In the genomic region with DNA sequence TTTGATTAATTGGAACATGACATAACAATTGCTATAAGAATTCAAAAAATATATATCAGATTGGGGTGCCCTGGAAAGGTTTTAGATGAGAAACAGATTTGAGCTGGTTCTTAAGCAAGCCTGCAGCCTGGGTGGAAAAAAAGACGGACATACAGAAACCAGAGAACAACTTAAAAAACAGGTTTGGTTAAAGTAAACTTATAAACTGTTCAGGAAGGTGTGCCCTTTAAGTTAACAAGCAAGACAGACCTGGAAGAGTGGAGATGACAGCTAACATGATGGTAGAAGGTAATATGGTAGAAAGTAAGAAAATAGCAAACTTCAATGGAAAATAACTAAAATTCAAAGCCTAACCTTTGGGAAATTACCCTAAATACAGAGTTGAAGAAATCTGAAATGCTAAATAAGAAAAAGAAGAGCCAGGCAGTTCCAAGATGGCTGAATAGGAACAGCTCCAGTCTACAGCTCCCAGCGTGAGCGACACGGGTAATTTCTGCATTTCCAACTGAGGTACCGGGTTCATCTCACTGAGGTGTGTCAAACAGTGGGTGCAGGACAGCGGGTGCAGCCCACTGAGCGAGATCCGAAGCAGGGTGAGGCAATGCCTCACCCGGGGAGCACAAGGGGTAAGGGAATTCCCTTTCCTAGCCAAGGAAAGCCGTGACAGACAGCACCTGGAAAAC, we compare ENCODE assay signal across 1 cellular context.
TF ChIP-seq lines count a peak whose summit lies in the region.

No MANE protein-coding gene starts in this region.

TF ChIP-seq in H1, 55 proteins besides CTCF, POLR2A, EP300 and RAD21:
- no peak for TF ChIP-seq EGR1 (IDR thresholded peaks at IDR 0.05; ENCODE audit: borderline replicate concordance, low read depth, low read length)
- TF ChIP-seq BACH1 (IDR thresholded peaks at IDR 0.05; ENCODE audit: low read length): no peak
- TF ChIP-seq YY1 (IDR thresholded peaks at IDR 0.05; ENCODE audit: low read depth, low read length): 0 out of 2 replicates have a peak, but pooled peaks have one; percentile 39
TF ChIP-seq in H1: peak in this region for 1.
